Comparison of ENCODE assay signal across 14 cellular contexts in genomic region chr6:111739257-111739696, GRCh38.
A peak's percentile ranks its signal among the peaks of the same experiment; 100 is the strongest.
DNase-seq lines count a peak whose midpoint lies in the region; ATAC-seq, FAIRE-seq and TF ChIP-seq lines count a peak whose summit lies in the region.
"Had no signal": no experiment of that assay in that cellular context is flagged by ENCODE, and none has a peak within 500 bp of the region (broad histone marks: within the 10 kb centered on the region; RNA-seq: fewer than 3 reads in every experiment).

No MANE protein-coding gene starts in this region.

- WGBS in heart left ventricle, 4 donors: 78 to 85% (median 82%) methylated on average over 4 of the region's 4 CpGs
- 39% methylated on average over 4 of the region's 4 CpGs for WGBS in GM12878 (ENCODE audit: insufficient coverage, insufficient replicate concordance, low lambda C conversion rate, missing lambda C conversion rate)

- no peaks in the 10 kb centered on the region for H3K27me3 ChIP-seq in left ventricle myocardium inferior (ENCODE audit: low read depth)
- no peaks in the 10 kb centered on the region for H3K27me3 ChIP-seq in heart left ventricle
- no peaks in the 10 kb centered on the region for H3K27me3 ChIP-seq in GM12878 (replicated peaks in 1 of 2; ENCODE audit: control insufficient read depth in 2 of 2, insufficient read depth in 2 of 2, low read length in 1 of 2)

- H3K27ac ChIP-seq in left ventricle myocardium inferior (replicated peaks) (peak overlapping the region; percentile 83), heart left ventricle (peak overlapping the region in 1 of 12 donors; percentile 33), GM12878 (ENCODE audit: control insufficient read depth, insufficient read depth) (peak overlapping the region; percentile 93)
- H3K27ac ChIP-seq: C4-2B had no signal

- BruUV-seq in GM12878 (replicated peaks; lab: Mats Ljungman, UMichigan): no TSS peak

- in situ Hi-C loops in GM12878 (cut with MboI): loop anchor here (25.0 kb wide), 1 partner anchor 1898 kb away; no protein-coding TSS in a partner anchor

- peak overlapping the region; percentile 41; the same call in 1 of the 2 replicates for H3K9ac ChIP-seq in GM12878 (ENCODE audit: control insufficient read depth, insufficient read depth, low read length)

- H3K4me1 ChIP-seq in left ventricle myocardium inferior (peaks cover 94% of the 10 kb centered on the region), heart left ventricle (peaks cover 0 to 88% (median 34%) of the 10 kb centered on the region in 12 donors), GM12878 (ENCODE audit: control insufficient read depth, insufficient read depth, low read length) (peaks cover 79% of the 10 kb centered on the region)

- intact Hi-C loops in left ventricle myocardium inferior (cut with micrococcal nuclease) (no loop called here), heart left ventricle (cut with DNase I) (loop anchor here in 1 of 10 donors (10.0 kb wide), 1 partner anchor 126 kb away; no protein-coding TSS in a partner anchor), GM12878 (cut with micrococcal nuclease; ENCODE audit: unreplicated experiment) (no loop called here)

- ATAC-seq in heart left ventricle (no peak), HG03342 (IDR thresholded peaks at IDR 0.05; ENCODE audit: unreplicated experiment) (peak; percentile 53), GM12878 (peak; percentile 57), HG03280 (IDR thresholded peaks at IDR 0.05; ENCODE audit: unreplicated experiment) (no peak), GM21576 (IDR thresholded peaks at IDR 0.05; ENCODE audit: unreplicated experiment) (no peak)

- TF ChIP-seq POLR2A in heart left ventricle (IDR thresholded peaks at IDR 0.05): no peak
- TF ChIP-seq POLR2A in GM12878 (IDR thresholded peaks at IDR 0.05; ENCODE audit: low read depth, low read length): no peak
- TF ChIP-seq POLR2A in H54 (IDR thresholded peaks at IDR 0.05; ENCODE audit: low read depth, low read length): no peak

- SMC1A ChIA-PET in GM12878 (lab: Charles Lee; ENCODE audit: uncharacterized antibody, unreplicated experiment): interaction anchor here (0.6 to 16.1 kb wide), 9 partner anchors 9 to 111 kb away, joined by 3 to 181 read pairs (median 13); no protein-coding TSS in a partner anchor

- H3K4me3 ChIP-seq in left ventricle myocardium inferior: no peak overlapping the region
- no peak overlapping the region for H3K4me3 ChIP-seq in heart left ventricle
- H3K4me3 ChIP-seq in GM12878: peak overlapping the region; percentile 28; the same call in 1 of the 2 replicates

- no peak for TF ChIP-seq CTCF in left ventricle myocardium inferior (IDR thresholded peaks at IDR 0.05; ENCODE audit: borderline replicate concordance)
- TF ChIP-seq CTCF in heart left ventricle (IDR thresholded peaks at IDR 0.05): no peak
- TF ChIP-seq CTCF in GM12878 (IDR thresholded peaks at IDR 0.05 in 2 of 3, conservative IDR thresholded peaks at IDR 0.05 in 1 of 3; ENCODE audit: control insufficient read depth in 2 of 3, extremely low read depth in 1 of 3, insufficient read depth in 1 of 3, low read depth in 3 of 3, low read length in 3 of 3): no peak

- no peak for FAIRE-seq in GM12878 (lab: Jason Lieb, UNC)
- FAIRE-seq in H54 (lab: Jason Lieb, UNC): no peak

- no peak overlapping the region for H2AFZ ChIP-seq in GM12878 (ENCODE audit: control insufficient read depth, low read depth, low read length)

- no peaks in the 10 kb centered on the region for H4K20me1 ChIP-seq in GM12878 (ENCODE audit: control insufficient read depth, insufficient read depth)

- no peak for TF ChIP-seq RAD21 in GM12878 (IDR thresholded peaks at IDR 0.05; ENCODE audit: insufficient read depth, low read depth, low read length)

- H3K36me3 ChIP-seq in left ventricle myocardium inferior: no peaks in the 10 kb centered on the region
- H3K36me3 ChIP-seq in heart left ventricle: peaks cover 0 to 4% (median 0%) of the 10 kb centered on the region in 9 donors
- peaks cover 4 to 19% of the 10 kb centered on the region in 2 experiments for H3K36me3 ChIP-seq in GM12878 (ENCODE audit: control insufficient read depth in 2 of 2, insufficient read depth in 2 of 2, low read length in 1 of 2)

- peak overlapping the region; percentile 70; the same call in 1 of the 2 replicates for H3K4me2 ChIP-seq in GM12878 (ENCODE audit: control insufficient read depth, insufficient read depth)

- CTCF ChIA-PET in GM12878 (lab: Yijun Ruan, JAX): interaction anchor here (0.8 to 4.7 kb wide), 3 partner anchors 24 to 85 kb away, joined by 3 to 43 read pairs (median 6); no protein-coding TSS in a partner anchor

- RAD21 ChIA-PET in GM12878 (lab: Charles Lee; ENCODE audit: unreplicated experiment): interaction anchor here (1.2 to 11.3 kb wide), 7 partner anchors 14 to 105 kb away, joined by 3 to 158 read pairs (median 16); no protein-coding TSS in a partner anchor

- TF ChIP-seq EP300 in GM12878 (IDR thresholded peaks at IDR 0.05; ENCODE audit: borderline replicate concordance in 1 of 2, control insufficient read depth in 1 of 2, low read depth in 2 of 2, low read length in 2 of 2): no peak

- DNase-seq in left ventricle myocardium inferior (no peak), heart left ventricle (no peak), GM12878 (ENCODE audit: low read depth, low spot score) (no peak), glomerular visceral epithelial cell (ENCODE audit: extremely low spot score) (no peak), H54 (ENCODE audit: insufficient read length, low spot score) (no peak)
- DNase-seq: HCEC 1CT; KG1; NCI-H1930; stimulated activated CD8-positive, alpha-beta memory T cell treated with anti-CD3 and anti-CD28 coated beads, Interleukin-4, amount 100 ng/mL, for 48 hours; T-helper 2 cell had no signal

- POLR2A ChIA-PET in GM12878 (lab: Charles Lee): interaction anchor here (0.9 to 8.1 kb wide), 6 partner anchors 15 to 100 kb away, joined by 3 to 69 read pairs (median 5); no protein-coding TSS in a partner anchor

- H3K79me2 ChIP-seq in GM12878 (ENCODE audit: control insufficient read depth, insufficient read depth, low read length): peaks cover 55% of the 10 kb centered on the region

- H3K9me3 ChIP-seq in left ventricle myocardium inferior (replicated peaks) (no peaks in the 10 kb centered on the region), heart left ventricle (no peaks in the 10 kb centered on the region), GM12878 (replicated peaks; ENCODE audit: control insufficient read depth, insufficient read depth, low read length) (peaks cover 3% of the 10 kb centered on the region; the same call in 1 of the 3 replicates)

TF ChIP-seq in GM12878, 131 proteins besides CTCF, POLR2A, EP300 and RAD21 (continues in another document):
- TF ChIP-seq, protein P1, sequence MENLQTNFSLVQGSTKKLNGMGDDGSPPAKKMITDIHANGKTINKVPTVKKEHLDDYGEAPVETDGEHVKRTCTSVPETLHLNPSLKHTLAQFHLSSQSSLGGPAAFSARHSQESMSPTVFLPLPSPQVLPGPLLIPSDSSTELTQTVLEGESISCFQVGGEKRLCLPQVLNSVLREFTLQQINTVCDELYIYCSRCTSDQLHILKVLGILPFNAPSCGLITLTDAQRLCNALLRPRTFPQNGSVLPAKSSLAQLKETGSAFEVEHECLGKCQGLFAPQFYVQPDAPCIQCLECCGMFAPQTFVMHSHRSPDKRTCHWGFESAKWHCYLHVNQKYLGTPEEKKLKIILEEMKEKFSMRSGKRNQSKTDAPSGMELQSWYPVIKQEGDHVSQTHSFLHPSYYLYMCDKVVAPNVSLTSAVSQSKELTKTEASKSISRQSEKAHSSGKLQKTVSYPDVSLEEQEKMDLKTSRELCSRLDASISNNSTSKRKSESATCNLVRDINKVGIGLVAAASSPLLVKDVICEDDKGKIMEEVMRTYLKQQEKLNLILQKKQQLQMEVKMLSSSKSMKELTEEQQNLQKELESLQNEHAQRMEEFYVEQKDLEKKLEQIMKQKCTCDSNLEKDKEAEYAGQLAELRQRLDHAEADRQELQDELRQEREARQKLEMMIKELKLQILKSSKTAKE (IDR thresholded peaks at IDR 0.05; ENCODE audit: low read depth, poor library complexity, severe bottlenecking): no peak
- TF ChIP-seq HCFC1 (IDR thresholded peaks at IDR 0.05; ENCODE audit: low read length) (no peak), E2F4 (IDR thresholded peaks at IDR 0.05; ENCODE audit: low read depth, low read length) (no peak), HDAC6 (IDR thresholded peaks at IDR 0.05; ENCODE audit: unreplicated experiment) (no peak), MTA2 (IDR thresholded peaks at IDR 0.05; ENCODE audit: low read depth) (0 out of 2 replicates have a peak, but pooled peaks have one; percentile 57), POU2F2 (IDR thresholded peaks at IDR 0.05; ENCODE audit: borderline replicate concordance, low read depth, low read length) (0 out of 3 replicates have a peak, but pooled peaks have one; percentile 8), IRF4 (IDR thresholded peaks at IDR 0.05; ENCODE audit: low read depth, low read length) (0 out of 2 replicates have a peak, but pooled peaks have one; percentile 19), YBX1 (IDR thresholded peaks at IDR 0.05) (no peak), NR2F1 (conservative IDR thresholded peaks at IDR 0.05) (no peak), SUPT20H (IDR thresholded peaks at IDR 0.05; ENCODE audit: borderline replicate concordance, control insufficient read depth, low read depth, low read length) (no peak), RB1 (IDR thresholded peaks at IDR 0.05; ENCODE audit: borderline replicate concordance) (no peak), SP1 (IDR thresholded peaks at IDR 0.05; ENCODE audit: low read depth, low read length) (no peak)
- TF ChIP-seq, protein P2, sequence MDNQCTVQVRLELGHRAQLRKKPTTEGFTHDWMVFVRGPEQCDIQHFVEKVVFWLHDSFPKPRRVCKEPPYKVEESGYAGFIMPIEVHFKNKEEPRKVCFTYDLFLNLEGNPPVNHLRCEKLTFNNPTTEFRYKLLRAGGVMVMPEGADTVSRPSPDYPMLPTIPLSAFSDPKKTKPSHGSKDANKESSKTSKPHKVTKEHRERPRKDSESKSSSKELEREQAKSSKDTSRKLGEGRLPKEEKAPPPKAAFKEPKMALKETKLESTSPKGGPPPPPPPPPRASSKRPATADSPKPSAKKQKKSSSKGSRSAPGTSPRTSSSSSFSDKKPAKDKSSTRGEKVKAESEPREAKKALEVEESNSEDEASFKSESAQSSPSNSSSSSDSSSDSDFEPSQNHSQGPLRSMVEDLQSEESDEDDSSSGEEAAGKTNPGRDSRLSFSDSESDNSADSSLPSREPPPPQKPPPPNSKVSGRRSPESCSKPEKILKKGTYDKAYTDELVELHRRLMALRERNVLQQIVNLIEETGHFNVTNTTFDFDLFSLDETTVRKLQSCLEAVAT (IDR thresholded peaks at IDR 0.05): no peak

Comparison
In these comparisons a context has a peak if more than half of its experiments do, and no peak if none do; other contexts are left out.
1. ATAC-seq: peak in HG03342 (single experiment) and GM12878 (single experiment); none in heart left ventricle (0 of 4), HG03280 (single experiment) and GM21576 (single experiment).